In the genomic region with DNA sequence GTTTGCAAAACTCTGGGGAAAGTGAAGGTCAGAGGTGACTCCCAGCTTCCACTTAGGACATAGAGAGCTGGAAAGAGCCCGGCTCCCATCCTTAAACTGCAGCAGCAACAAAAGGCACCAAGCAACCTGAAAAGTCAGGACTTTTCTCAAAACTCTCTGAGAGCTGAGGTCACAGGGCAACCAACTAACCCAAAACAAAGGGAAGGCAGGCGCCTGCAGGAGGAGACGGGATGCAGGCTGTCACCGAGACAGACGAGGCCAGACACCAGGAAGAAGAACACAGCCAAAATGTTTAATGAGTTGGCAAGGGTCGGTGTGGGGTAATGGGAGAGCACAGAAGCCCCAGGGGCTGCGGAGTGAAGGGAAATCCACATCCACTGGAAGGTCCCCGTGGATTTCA, we compare ENCODE assay signal across 17 cellular contexts. TPM values are rescaled to one million over a fixed set of nuclear protein-coding genes. Genes with fewer than 3 reads are reported as not detected.
DNase-seq lines count a peak whose midpoint lies in the region; ATAC-seq, FAIRE-seq and TF ChIP-seq lines count a peak whose summit lies in the region.
"Had no signal": no experiment of that assay in that cellular context is flagged by ENCODE, and none has a peak within 500 bp of the region (broad histone marks: within the 10 kb centered on the region; RNA-seq: fewer than 3 reads in every experiment).

No MANE protein-coding gene starts in this region.

- H3K4me1 ChIP-seq in Caco-2 (peaks cover 9% of the 10 kb centered on the region), upper lobe of left lung (no peaks in the 10 kb centered on the region), small intestine (ENCODE audit: control insufficient read depth in 2 of 2, insufficient read depth in 1 of 2, low read depth in 1 of 2, low read length in 1 of 2) (no peaks in the 10 kb centered on the region)

- H3K9me3 ChIP-seq in Caco-2: peaks cover 7% of the 10 kb centered on the region; the same call in 1 of the 2 replicates
- H3K9me3 ChIP-seq in upper lobe of left lung: no peaks in the 10 kb centered on the region
- no peaks in the 10 kb centered on the region for H3K9me3 ChIP-seq in small intestine (ENCODE audit: control insufficient read depth, low read depth)

- no peak for DNase-seq in Caco-2
- peak; percentile 40 for DNase-seq in ecto neural progenitor cell (ENCODE audit: low spot score)
- no peak for DNase-seq in nephron progenitor cell
- no peak for DNase-seq in stimulated activated effector memory CD8-positive, alpha-beta T cell treated with anti-CD3 and anti-CD28 coated beads, Interleukin-12 subunit alpha, Interleukin-12 subunit beta, amount 100 ng/mL, for 72 hours (ENCODE audit: low spot score in 2 of 2)
- no peak for DNase-seq in upper lobe of left lung
- DNase-seq in small intestine: no peak
- DNase-seq: COR-L47, DND-41 had no signal

- H3K27me3 ChIP-seq in Caco-2 (replicated peaks; ENCODE audit: control insufficient read depth, insufficient read depth, low read length): no peaks in the 10 kb centered on the region
- no peaks in the 10 kb centered on the region for H3K27me3 ChIP-seq in upper lobe of left lung
- H3K27me3 ChIP-seq in small intestine (ENCODE audit: control insufficient read depth in 2 of 2, insufficient read depth in 2 of 2, low read length in 2 of 2): no peaks in the 10 kb centered on the region

- H3K4me3 ChIP-seq in Caco-2 (ENCODE audit: low read depth, low read length) (no peak overlapping the region), upper lobe of left lung (no peak overlapping the region), small intestine (ENCODE audit: low read depth in 1 of 2, low read length in 2 of 2) (no peak overlapping the region)
- H3K4me3 ChIP-seq: GM23338 had no signal

- H3K4me3 Mint-ChIP-seq in Caco-2 (ENCODE audit: unreplicated experiment): no peak overlapping the region
- no peak overlapping the region for H3K4me3 Mint-ChIP-seq in nephron progenitor cell
- H3K4me3 Mint-ChIP-seq in stimulated activated effector memory CD8-positive, alpha-beta T cell treated with anti-CD3 and anti-CD28 coated beads, Interleukin-12 subunit alpha, Interleukin-12 subunit beta, amount 100 ng/mL, for 72 hours: no peak overlapping the region
- H3K4me3 Mint-ChIP-seq: B cell; CD14-positive monocyte; CD8-positive, alpha-beta T cell; GM23338; H9 had no signal

- CTCF ChIA-PET in Caco-2 (lab: Charles Lee): interaction anchor here (0.6 to 1.4 kb wide), 3 partner anchors 29 to 54 kb away, joined by 3 read pairs; no protein-coding TSS in a partner anchor

- H3K27me3 Mint-ChIP-seq in Caco-2 (ENCODE audit: insufficient read depth, unreplicated experiment): no peaks in the 10 kb centered on the region
- peaks cover 17% of the 10 kb centered on the region for H3K27me3 Mint-ChIP-seq in nephron progenitor cell (ENCODE audit: low read depth, poor library complexity)

- no peaks in the 10 kb centered on the region for H3K36me3 ChIP-seq in Caco-2 (ENCODE audit: control insufficient read depth, insufficient read depth, low read length)
- H3K36me3 ChIP-seq in upper lobe of left lung: no peaks in the 10 kb centered on the region
- H3K36me3 ChIP-seq in small intestine (ENCODE audit: control insufficient read depth in 2 of 2, insufficient read depth in 2 of 2, low read length in 2 of 2): no peaks in the 10 kb centered on the region

- no peaks in the 10 kb centered on the region for H3K36me3 Mint-ChIP-seq in Caco-2 (ENCODE audit: insufficient read depth, unreplicated experiment)
- no peaks in the 10 kb centered on the region for H3K36me3 Mint-ChIP-seq in nephron progenitor cell (ENCODE audit: low read depth)
- H3K36me3 Mint-ChIP-seq in stimulated activated effector memory CD8-positive, alpha-beta T cell treated with anti-CD3 and anti-CD28 coated beads, Interleukin-12 subunit alpha, Interleukin-12 subunit beta, amount 100 ng/mL, for 72 hours: peaks cover 5% of the 10 kb centered on the region
- H3K36me3 Mint-ChIP-seq: CD14-positive monocyte; CD8-positive, alpha-beta T cell had no signal

- FAIRE-seq in small intestine (lab: Jason Lieb, UNC): no peak
- FAIRE-seq: A204.1, HepG2, HTR-8/SVneo had no signal

- H3K9me3 Mint-ChIP-seq in Caco-2 (ENCODE audit: unreplicated experiment): no peaks in the 10 kb centered on the region
- H3K9me3 Mint-ChIP-seq in nephron progenitor cell: peaks cover 24% of the 10 kb centered on the region
- no peaks in the 10 kb centered on the region for H3K9me3 Mint-ChIP-seq in stimulated activated effector memory CD8-positive, alpha-beta T cell treated with anti-CD3 and anti-CD28 coated beads, Interleukin-12 subunit alpha, Interleukin-12 subunit beta, amount 100 ng/mL, for 72 hours
- H3K9me3 Mint-ChIP-seq: GM23338 had no signal

- no peak for TF ChIP-seq CTCF in Caco-2 (IDR thresholded peaks at IDR 0.05; ENCODE audit: insufficient read depth in 1 of 2, low read depth in 1 of 2, low read length in 1 of 2, severe bottlenecking in 1 of 2, unreplicated experiment in 1 of 2)
- no peak for TF ChIP-seq CTCF in nephron progenitor cell (IDR thresholded peaks at IDR 0.05)
- TF ChIP-seq CTCF in upper lobe of left lung (IDR thresholded peaks at IDR 0.05): no peak

- TF ChIP-seq EP300 in upper lobe of left lung (IDR thresholded peaks at IDR 0.05): no peak

- H3K27ac ChIP-seq in upper lobe of left lung (no peak overlapping the region), small intestine (ENCODE audit: low read depth in 1 of 2, low read length in 1 of 2) (no peak overlapping the region)

- BruUV-seq in Caco-2 (replicated peaks; lab: Mats Ljungman, UMichigan): no TSS peak

- POLR2A ChIA-PET in Caco-2 (lab: Charles Lee): no interaction called here

- ATAC-seq in stimulated activated effector memory CD8-positive, alpha-beta T cell treated with anti-CD3 and anti-CD28 coated beads, Interleukin-12 subunit alpha, Interleukin-12 subunit beta, amount 100 ng/mL, for 72 hours: no peak
- no peak for ATAC-seq in upper lobe of left lung (ENCODE audit: low FRiP score in 2 of 2)
- no peak for ATAC-seq in GM21529 (IDR thresholded peaks at IDR 0.05; ENCODE audit: unreplicated experiment)
- ATAC-seq: CD8-positive, alpha-beta T cell; GM23338; HepG2 had no signal

- intact Hi-C loops in Caco-2 (cut with micrococcal nuclease; ENCODE audit: unreplicated experiment): no loop called here

- WGBS in upper lobe of left lung, 2 donors: 81 to 85% methylated on average over 8 of the region's 8 CpGs
- 78 to 83% (median 82%) methylated on average over 8 of the region's 8 CpGs for WGBS in small intestine, 3 donors

- no peak for TF ChIP-seq POLR2A in upper lobe of left lung (IDR thresholded peaks at IDR 0.05)

- peak overlapping the region; percentile 45 for H3K27ac Mint-ChIP-seq in Caco-2 (ENCODE audit: unreplicated experiment)
- peak overlapping the region; percentile 73 for H3K27ac Mint-ChIP-seq in nephron progenitor cell
- H3K27ac Mint-ChIP-seq in stimulated activated effector memory CD8-positive, alpha-beta T cell treated with anti-CD3 and anti-CD28 coated beads, Interleukin-12 subunit alpha, Interleukin-12 subunit beta, amount 100 ng/mL, for 72 hours: peak overlapping the region; percentile 39
- H3K27ac Mint-ChIP-seq: B cell; CD8-positive, alpha-beta T cell; GM23338; H9 had no signal

- H3K4me1 Mint-ChIP-seq in Caco-2 (ENCODE audit: low read depth, unreplicated experiment) (no peaks in the 10 kb centered on the region), nephron progenitor cell (peaks cover 13% of the 10 kb centered on the region)
- H3K4me1 Mint-ChIP-seq in stimulated activated effector memory CD8-positive, alpha-beta T cell treated with anti-CD3 and anti-CD28 coated beads, Interleukin-12 subunit alpha, Interleukin-12 subunit beta, amount 100 ng/mL, for 72 hours: no peaks in the 10 kb centered on the region
- H3K4me1 Mint-ChIP-seq: B cell, CD14-positive monocyte, GM23338, H9 had no signal

RNA-seq across cellular contexts. Expression of a gene that starts 19.9 kb away (rescaled TPM):
- total RNA-seq in Caco-2 (2022): 26.6 and 32.5 TPM in 2 replicates
- total RNA-seq in upper lobe of left lung: 1 to 10 TPM in 4 of 6 donors, not detected in 2; 1.4 to 3.4 (median 1.9) TPM
- 10 to 100 TPM in 1 of 3 donors, 1 to 10 TPM in 1, under 1 TPM in 1; 0.89 to 16.4 (median 2.4) TPM for polyA plus RNA-seq in small intestine
- total RNA-seq: CD8-positive, alpha-beta T cell had no signal
- polyA plus RNA-seq: HepG2 had no signal

RNA-seq across cellular contexts. Expression of a gene that starts 51.2 kb away (rescaled TPM):
- total RNA-seq in Caco-2 (2022) (0.09 and 0.21 TPM in 2 replicates), upper lobe of left lung (10 to 100 TPM in 2 of 6 donors, 1 to 10 TPM in 4; 2.3 to 20.3 (median 9.5) TPM)
- under 1 TPM in 2 of 3 donors, not detected in 1; 0.22 to 0.58 TPM for polyA plus RNA-seq in small intestine
- total RNA-seq: GM23338, H9, HepG2 had no signal
- polyA plus RNA-seq: GM23338 had no signal

RNA-seq across cellular contexts. Expression of a gene that starts 51.3 kb away (rescaled TPM):
- total RNA-seq in Caco-2 (2022) (0.97 and 1.2 TPM in 2 replicates), upper lobe of left lung (10 to 100 TPM in 2 of 6 donors, 1 to 10 TPM in 4; 3.1 to 16.4 (median 6.8) TPM)
- under 1 TPM in 1 of 3 donors, not detected in 2; 0.36 TPM for polyA plus RNA-seq in small intestine
- total RNA-seq: GM23338, H9 had no signal
- polyA plus RNA-seq: GM23338 had no signal
